16 cellular contexts compared by ENCODE assay signal in genomic region chr10:14826430-14826829, GRCh38. TPM values are rescaled to one million over a fixed set of nuclear protein-coding genes. Genes with fewer than 3 reads are reported as not detected.
DNase-seq lines count a peak whose midpoint lies in the region; ATAC-seq and TF ChIP-seq lines count a peak whose summit lies in the region.
"Had no signal": no experiment of that assay in that cellular context is flagged by ENCODE, and none has a peak within 500 bp of the region (broad histone marks: within the 10 kb centered on the region; RNA-seq: fewer than 3 reads in every experiment).

No MANE protein-coding gene starts in this region.

- no peak for ATAC-seq in central memory CD8-positive, alpha-beta T cell (replicated peaks; ENCODE audit: extremely low read depth, poor library complexity, severe bottlenecking)
- ATAC-seq in stimulated activated naive B cell treated with anti-CD40 and anti-IgM and Interleukin-4, amounts not matched to agents 10 μg/mL and 1 μg/mL and 100 μg/mL, for 72 hours (replicated peaks): no peak
- ATAC-seq: HepG2 had no signal

- H3K27me3 Mint-ChIP-seq in central memory CD8-positive, alpha-beta T cell: no peaks in the 10 kb centered on the region
- H3K27me3 Mint-ChIP-seq in stimulated activated naive B cell treated with anti-CD40 and anti-IgM and Interleukin-4, amounts not matched to agents 10 μg/mL and 1 μg/mL and 100 μg/mL, for 72 hours: no peaks in the 10 kb centered on the region
- peaks cover 13% of the 10 kb centered on the region for H3K27me3 Mint-ChIP-seq in HFFc6 (ENCODE audit: insufficient read depth)
- H3K27me3 Mint-ChIP-seq: CD4-positive, alpha-beta memory T cell had no signal

- H3K27ac Mint-ChIP-seq in central memory CD8-positive, alpha-beta T cell (ENCODE audit: low read depth): peak overlapping the region; percentile 7
- peak overlapping the region; percentile 32 for H3K27ac Mint-ChIP-seq in stimulated activated naive B cell treated with anti-CD40 and anti-IgM and Interleukin-4, amounts not matched to agents 10 μg/mL and 1 μg/mL and 100 μg/mL, for 72 hours
- H3K27ac Mint-ChIP-seq in HFFc6: no peak overlapping the region

- H3K36me3 Mint-ChIP-seq in central memory CD8-positive, alpha-beta T cell (ENCODE audit: insufficient read depth): no peaks in the 10 kb centered on the region
- no peaks in the 10 kb centered on the region for H3K36me3 Mint-ChIP-seq in stimulated activated naive B cell treated with anti-CD40 and anti-IgM and Interleukin-4, amounts not matched to agents 10 μg/mL and 1 μg/mL and 100 μg/mL, for 72 hours
- no peaks in the 10 kb centered on the region for H3K36me3 Mint-ChIP-seq in HFFc6 (ENCODE audit: low read depth)
- H3K36me3 Mint-ChIP-seq: CD4-positive, alpha-beta memory T cell had no signal

- peaks cover 6% of the 10 kb centered on the region for H3K4me1 Mint-ChIP-seq in central memory CD8-positive, alpha-beta T cell
- H3K4me1 Mint-ChIP-seq in stimulated activated naive B cell treated with anti-CD40 and anti-IgM and Interleukin-4, amounts not matched to agents 10 μg/mL and 1 μg/mL and 100 μg/mL, for 72 hours: peaks cover 12 to 19% of the 10 kb centered on the region in 2 donors
- H3K4me1 Mint-ChIP-seq in HFFc6 (ENCODE audit: low read depth): peaks cover 8% of the 10 kb centered on the region

- TF ChIP-seq CTCF in HFFc6 (IDR thresholded peaks at IDR 0.05): no peak

- no peaks in the 10 kb centered on the region for H3K9me3 Mint-ChIP-seq in central memory CD8-positive, alpha-beta T cell
- no peaks in the 10 kb centered on the region for H3K9me3 Mint-ChIP-seq in stimulated activated naive B cell treated with anti-CD40 and anti-IgM and Interleukin-4, amounts not matched to agents 10 μg/mL and 1 μg/mL and 100 μg/mL, for 72 hours
- H3K9me3 Mint-ChIP-seq in HFFc6: no peaks in the 10 kb centered on the region
- H3K9me3 Mint-ChIP-seq: CD4-positive, alpha-beta memory T cell had no signal

- no peak overlapping the region for H3K4me3 Mint-ChIP-seq in central memory CD8-positive, alpha-beta T cell
- H3K4me3 Mint-ChIP-seq in stimulated activated naive B cell treated with anti-CD40 and anti-IgM and Interleukin-4, amounts not matched to agents 10 μg/mL and 1 μg/mL and 100 μg/mL, for 72 hours: no peak overlapping the region
- no peak overlapping the region for H3K4me3 Mint-ChIP-seq in HFFc6
- H3K4me3 Mint-ChIP-seq: CD4-positive, alpha-beta memory T cell had no signal

- peak; percentile 76 for DNase-seq in NOMO-1 treated with DMSO at 0.1 percent for 48 hours (lab: John Stamatoyannopoulos, UW; ENCODE audit: unreplicated experiment)
- no peak for DNase-seq in NOMO-1 treated with dmso at 0.1 percent for 144 hours (lab: John Stamatoyannopoulos, UW; ENCODE audit: unreplicated experiment)
- peak; percentile 30 for DNase-seq in NAMALWA (ENCODE audit: low spot score)
- no peak for DNase-seq in central memory CD8-positive, alpha-beta T cell (ENCODE audit: low spot score in 2 of 2)
- DNase-seq in stimulated activated naive B cell treated with anti-CD40 and anti-IgM and Interleukin-4, amounts not matched to agents 10 μg/mL and 1 μg/mL and 100 μg/mL, for 72 hours: no peak
- no peak for DNase-seq in GM03348 (ENCODE audit: low spot score)
- no peak for DNase-seq in HFFc6
- DNase-seq: BE2C; Calu3; CD4-positive, alpha-beta memory T cell; KG1; NCI-H1105; NCI-H2081 treated with DMSO at 0.1 percent for 48 hours; NCI-H774; SJCRH30 had no signal

RNA-seq across cellular contexts. Expression of gene CDNF, which starts 11.4 kb away (rescaled TPM):
- total RNA-seq in HFFc6 (2021; fragmentation: NEBNext Ultra II Directional; extraction: Animal tissue kit (Norgen Biotek cat#: 25700)): 1 to 10 TPM in 2 of 6 experiments, under 1 TPM in 4; 0.52 to 1.5 (median 0.97) TPM
- total RNA-seq: SJCRH30 had no signal

RNA-seq across cellular contexts. Expression of gene HSPA14, which starts 11.7 kb away (rescaled TPM):
- total RNA-seq in HFFc6 (2021; fragmentation: NEBNext Ultra II Directional; extraction: Animal tissue kit (Norgen Biotek cat#: 25700)): 10 to 100 TPM; 10.7 to 13.7 (median 13.3) TPM

RNA-seq across cellular contexts. Expression of gene MSANTD7, which starts 11.7 kb away (rescaled TPM):
- total RNA-seq in HFFc6 (2021; fragmentation: NEBNext Ultra II Directional; extraction: Animal tissue kit (Norgen Biotek cat#: 25700)): 10 to 100 TPM; 11.0 to 14.5 (median 12.4) TPM

RNA-seq across cellular contexts. Expression of gene FAM107B, which starts 51.7 kb away (rescaled TPM):
- 10 to 100 TPM; 18.7 to 43.8 (median 40.0) TPM for total RNA-seq in HFFc6 (2021; fragmentation: NEBNext Ultra II Directional; extraction: Animal tissue kit (Norgen Biotek cat#: 25700))

RNA-seq across cellular contexts. Expression of gene SUV39H2, which starts 52.2 kb away (rescaled TPM):
- total RNA-seq in HFFc6 (2021; fragmentation: NEBNext Ultra II Directional; extraction: Animal tissue kit (Norgen Biotek cat#: 25700)): 10 to 100 TPM in 5 of 6 experiments, 1 to 10 TPM in 1; 8.6 to 18.1 (median 13.9) TPM

Comparison
In these comparisons a context has a peak if more than half of its experiments do, and no peak if none do; other contexts are left out.
1. DNase-seq: peak in NOMO-1 treated with DMSO at 0.1 percent for 48 hours (single experiment) and NAMALWA (single experiment); none in NOMO-1 treated with dmso at 0.1 percent for 144 hours (single experiment), central memory CD8-positive, alpha-beta T cell (0 of 2), stimulated activated naive B cell treated with anti-CD40 and anti-IgM and Interleukin-4, amounts not matched to agents 10 μg/mL and 1 μg/mL and 100 μg/mL, for 72 hours (single experiment), GM03348 (single experiment) and HFFc6 (single experiment).